In genomic region chr16:2210009-2210332, GRCh38 we compare ENCODE assay signal across 1 cellular context.
A peak's percentile ranks its signal among the peaks of the same experiment; 100 is the strongest.
TF ChIP-seq lines count a peak whose summit lies in the region.

No MANE protein-coding gene starts in this region.

TF ChIP-seq in HepG2, 621 proteins besides CTCF, POLR2A, EP300 and RAD21:
- TF ChIP-seq ZNF776 (CRISPR knock-in tag; IDR thresholded peaks at IDR 0.05) (0 out of 2 replicates have a peak, but pooled peaks have one; percentile 16), AGO2 (optimal IDR thresholded peaks at IDR 0.05; ENCODE audit: low read depth, low read length) (peak; percentile 49), HNRNPL (IDR thresholded peaks at IDR 0.05; ENCODE audit: low read depth, low read length) (no peak), PBX3 (CRISPR knock-in tag; IDR thresholded peaks at IDR 0.05; ENCODE audit: borderline replicate concordance) (no peak), RBFOX2 (IDR thresholded peaks at IDR 0.05; ENCODE audit: low read depth, low read length) (peak; percentile 71; the same call in 1 of the 2 replicates), NR3C1 (CRISPR knock-in tag; IDR thresholded peaks at IDR 0.05) (no peak)
